In the genomic region with DNA sequence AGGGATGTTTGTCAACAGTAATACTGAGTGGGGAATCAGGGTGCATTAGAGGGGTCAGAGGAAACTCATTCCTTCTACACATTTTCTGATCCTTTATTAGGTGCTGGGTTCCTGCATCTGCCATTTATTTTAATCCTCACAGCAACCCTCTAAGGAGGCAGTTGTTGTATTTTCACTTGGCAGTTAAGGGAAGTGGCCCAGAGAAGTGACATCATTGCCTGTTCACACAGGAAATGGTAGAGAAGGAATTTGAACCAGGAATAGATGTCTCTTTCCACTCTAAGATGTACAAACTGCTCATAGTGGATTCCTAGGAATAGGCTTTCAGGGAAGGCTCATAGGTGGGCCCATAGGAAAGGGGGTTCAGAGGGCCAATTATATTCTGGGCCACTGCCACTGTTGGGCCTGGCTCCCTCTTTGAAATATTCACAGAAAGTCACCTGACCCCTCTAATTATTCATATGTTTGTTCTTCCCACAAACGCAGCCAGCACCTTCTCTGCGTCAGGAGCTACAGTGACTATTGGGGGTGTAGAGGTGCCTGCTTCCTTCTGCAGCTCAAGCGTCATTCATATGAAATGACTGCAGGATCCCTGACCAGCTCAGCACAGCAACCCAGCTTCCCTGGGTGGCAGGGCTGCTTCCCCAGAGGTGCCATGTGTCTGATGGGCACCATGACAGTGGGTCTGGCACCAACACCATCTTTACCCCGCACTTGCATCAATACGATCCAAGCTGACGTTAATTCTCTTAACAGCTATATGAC, we compare ENCODE assay signal across 1 cellular context.
A peak's percentile ranks its signal among the peaks of the same experiment; 100 is the strongest.
TF ChIP-seq lines count a peak whose summit lies in the region.

No MANE protein-coding gene starts in this region.

TF ChIP-seq in HEK293, 187 proteins besides CTCF, POLR2A, EP300 and RAD21:
- TF ChIP-seq, protein P1, sequence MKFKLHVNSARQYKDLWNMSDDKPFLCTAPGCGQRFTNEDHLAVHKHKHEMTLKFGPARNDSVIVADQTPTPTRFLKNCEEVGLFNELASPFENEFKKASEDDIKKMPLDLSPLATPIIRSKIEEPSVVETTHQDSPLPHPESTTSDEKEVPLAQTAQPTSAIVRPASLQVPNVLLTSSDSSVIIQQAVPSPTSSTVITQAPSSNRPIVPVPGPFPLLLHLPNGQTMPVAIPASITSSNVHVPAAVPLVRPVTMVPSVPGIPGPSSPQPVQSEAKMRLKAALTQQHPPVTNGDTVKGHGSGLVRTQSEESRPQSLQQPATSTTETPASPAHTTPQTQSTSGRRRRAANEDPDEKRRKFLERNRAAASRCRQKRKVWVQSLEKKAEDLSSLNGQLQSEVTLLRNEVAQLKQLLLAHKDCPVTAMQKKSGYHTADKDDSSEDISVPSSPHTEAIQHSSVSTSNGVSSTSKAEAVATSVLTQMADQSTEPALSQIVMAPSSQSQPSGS (tag by site-specific recombination; IDR thresholded peaks at IDR 0.05; ENCODE audit: low read depth) = 0 out of 2 replicates have a peak, but pooled peaks have one; percentile 21
- TF ChIP-seq, protein P2, sequence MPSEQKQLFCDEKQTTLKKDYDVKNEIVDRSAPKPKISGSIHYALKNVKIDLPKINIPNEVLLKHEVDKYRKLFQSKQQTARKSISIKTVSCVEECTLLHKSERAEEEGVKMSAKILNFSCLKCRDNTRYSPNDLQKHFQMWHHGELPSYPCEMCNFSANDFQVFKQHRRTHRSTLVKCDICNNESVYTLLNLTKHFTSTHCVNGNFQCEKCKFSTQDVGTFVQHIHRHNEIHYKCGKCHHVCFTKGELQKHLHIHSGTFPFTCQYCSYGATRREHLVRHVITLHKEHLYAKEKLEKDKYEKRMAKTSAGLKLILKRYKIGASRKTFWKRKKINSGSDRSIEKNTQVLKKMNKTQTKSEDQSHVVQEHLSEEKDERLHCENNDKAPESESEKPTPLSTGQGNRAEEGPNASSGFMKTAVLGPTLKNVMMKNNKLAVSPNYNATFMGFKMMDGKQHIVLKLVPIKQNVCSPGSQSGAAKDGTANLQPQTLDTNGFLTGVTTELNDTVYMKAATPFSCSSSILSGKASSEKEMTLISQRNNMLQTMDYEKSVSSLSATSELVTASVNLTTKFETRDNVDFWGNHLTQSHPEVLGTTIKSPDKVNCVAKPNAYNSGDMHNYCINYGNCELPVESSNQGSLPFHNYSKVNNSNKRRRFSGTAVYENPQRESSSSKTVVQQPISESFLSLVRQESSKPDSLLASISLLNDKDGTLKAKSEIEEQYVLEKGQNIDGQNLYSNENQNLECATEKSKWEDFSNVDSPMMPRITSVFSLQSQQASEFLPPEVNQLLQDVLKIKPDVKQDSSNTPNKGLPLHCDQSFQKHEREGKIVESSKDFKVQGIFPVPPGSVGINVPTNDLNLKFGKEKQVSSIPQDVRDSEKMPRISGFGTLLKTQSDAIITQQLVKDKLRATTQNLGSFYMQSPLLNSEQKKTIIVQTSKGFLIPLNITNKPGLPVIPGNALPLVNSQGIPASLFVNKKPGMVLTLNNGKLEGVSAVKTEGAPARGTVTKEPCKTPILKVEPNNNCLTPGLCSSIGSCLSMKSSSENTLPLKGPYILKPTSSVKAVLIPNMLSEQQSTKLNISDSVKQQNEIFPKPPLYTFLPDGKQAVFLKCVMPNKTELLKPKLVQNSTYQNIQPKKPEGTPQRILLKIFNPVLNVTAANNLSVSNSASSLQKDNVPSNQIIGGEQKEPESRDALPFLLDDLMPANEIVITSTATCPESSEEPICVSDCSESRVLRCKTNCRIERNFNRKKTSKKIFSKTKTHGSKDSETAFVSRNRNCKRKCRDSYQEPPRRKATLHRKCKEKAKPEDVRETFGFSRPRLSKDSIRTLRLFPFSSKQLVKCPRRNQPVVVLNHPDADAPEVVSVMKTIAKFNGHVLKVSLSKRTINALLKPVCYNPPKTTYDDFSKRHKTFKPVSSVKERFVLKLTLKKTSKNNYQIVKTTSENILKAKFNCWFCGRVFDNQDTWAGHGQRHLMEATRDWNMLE (tag by site-specific recombination; conservative IDR thresholded peaks at IDR 0.05; ENCODE audit: low read depth) = 0 out of 2 replicates have a peak, but pooled peaks have one; percentile 26
- TF ChIP-seq ZNF792 (tag by site-specific recombination; IDR thresholded peaks at IDR 0.05) (no peak), ZNF335 (tag by site-specific recombination; conservative IDR thresholded peaks at IDR 0.05) (0 out of 2 replicates have a peak, but pooled peaks have one; percentile 17), ZNF133 (tag by site-specific recombination; IDR thresholded peaks at IDR 0.05) (peak; percentile 37; the same call in 1 of the 2 replicates)
- TF ChIP-seq, protein P3, sequence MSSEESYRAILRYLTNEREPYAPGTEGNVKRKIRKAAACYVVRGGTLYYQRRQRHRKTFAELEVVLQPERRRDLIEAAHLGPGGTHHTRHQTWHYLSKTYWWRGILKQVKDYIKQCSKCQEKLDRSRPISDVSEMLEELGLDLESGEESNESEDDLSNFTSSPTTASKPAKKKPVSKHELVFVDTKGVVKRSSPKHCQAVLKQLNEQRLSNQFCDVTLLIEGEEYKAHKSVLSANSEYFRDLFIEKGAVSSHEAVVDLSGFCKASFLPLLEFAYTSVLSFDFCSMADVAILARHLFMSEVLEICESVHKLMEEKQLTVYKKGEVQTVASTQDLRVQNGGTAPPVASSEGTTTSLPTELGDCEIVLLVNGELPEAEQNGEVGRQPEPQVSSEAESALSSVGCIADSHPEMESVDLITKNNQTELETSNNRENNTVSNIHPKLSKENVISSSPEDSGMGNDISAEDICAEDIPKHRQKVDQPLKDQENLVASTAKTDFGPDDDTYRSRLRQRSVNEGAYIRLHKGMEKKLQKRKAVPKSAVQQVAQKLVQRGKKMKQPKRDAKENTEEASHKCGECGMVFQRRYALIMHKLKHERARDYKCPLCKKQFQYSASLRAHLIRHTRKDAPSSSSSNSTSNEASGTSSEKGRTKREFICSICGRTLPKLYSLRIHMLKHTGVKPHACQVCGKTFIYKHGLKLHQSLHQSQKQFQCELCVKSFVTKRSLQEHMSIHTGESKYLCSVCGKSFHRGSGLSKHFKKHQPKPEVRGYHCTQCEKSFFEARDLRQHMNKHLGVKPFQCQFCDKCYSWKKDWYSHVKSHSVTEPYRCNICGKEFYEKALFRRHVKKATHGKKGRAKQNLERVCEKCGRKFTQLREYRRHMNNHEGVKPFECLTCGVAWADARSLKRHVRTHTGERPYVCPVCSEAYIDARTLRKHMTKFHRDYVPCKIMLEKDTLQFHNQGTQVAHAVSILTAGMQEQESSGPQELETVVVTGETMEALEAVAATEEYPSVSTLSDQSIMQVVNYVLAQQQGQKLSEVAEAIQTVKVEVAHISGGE (tag by site-specific recombination; conservative IDR thresholded peaks at IDR 0.05; ENCODE audit: low read depth) = no peak
- TF ChIP-seq, protein P4, sequence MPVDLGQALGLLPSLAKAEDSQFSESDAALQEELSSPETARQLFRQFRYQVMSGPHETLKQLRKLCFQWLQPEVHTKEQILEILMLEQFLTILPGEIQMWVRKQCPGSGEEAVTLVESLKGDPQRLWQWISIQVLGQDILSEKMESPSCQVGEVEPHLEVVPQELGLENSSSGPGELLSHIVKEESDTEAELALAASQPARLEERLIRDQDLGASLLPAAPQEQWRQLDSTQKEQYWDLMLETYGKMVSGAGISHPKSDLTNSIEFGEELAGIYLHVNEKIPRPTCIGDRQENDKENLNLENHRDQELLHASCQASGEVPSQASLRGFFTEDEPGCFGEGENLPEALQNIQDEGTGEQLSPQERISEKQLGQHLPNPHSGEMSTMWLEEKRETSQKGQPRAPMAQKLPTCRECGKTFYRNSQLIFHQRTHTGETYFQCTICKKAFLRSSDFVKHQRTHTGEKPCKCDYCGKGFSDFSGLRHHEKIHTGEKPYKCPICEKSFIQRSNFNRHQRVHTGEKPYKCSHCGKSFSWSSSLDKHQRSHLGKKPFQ (tag by site-specific recombination; IDR thresholded peaks at IDR 0.05) = peak; percentile 53; the same call in 1 of the 2 replicates
TF ChIP-seq in HEK293: peak in this region for 5.
